ENCODE assay signal across 15 cellular contexts in genomic region chr15:85606721-85607120, GRCh38.
DNase-seq lines count a peak whose midpoint lies in the region; ATAC-seq and TF ChIP-seq lines count a peak whose summit lies in the region.
"Had no signal": no experiment of that assay in that cellular context is flagged by ENCODE, and none has a peak within 500 bp of the region (broad histone marks: within the 10 kb centered on the region; RNA-seq: fewer than 3 reads in every experiment).

No MANE protein-coding gene starts in this region.

- H3K27me3 ChIP-seq in right atrium auricular region, result no peaks in the 10 kb centered on the region
- H3K27me3 ChIP-seq in stomach, result no peaks in the 10 kb centered on the region

- no peaks in the 10 kb centered on the region for H3K27me3 Mint-ChIP-seq in T-helper 2 cell treated with Interferon-gamma antibody and Interleukin-4, amounts not matched to agents 5 μg/mL and 100 μg/mL, for 36 hours (ENCODE audit: low read depth)
- no peaks in the 10 kb centered on the region for H3K27me3 Mint-ChIP-seq in T-cell
- H3K27me3 Mint-ChIP-seq: progenitor cell of endocrine pancreas had no signal

- WGBS in stomach, 5 donors, result 20 to 43% (median 22%) methylated on average over 2 of the region's 2 CpGs

- peak overlapping the region; percentile 66 to 69 for H3K27ac ChIP-seq in right atrium auricular region
- peak overlapping the region in 4 of 5 donors; percentile 0 to 68 (median 56) for H3K27ac ChIP-seq in stomach

- no peaks in the 10 kb centered on the region for H3K9me3 Mint-ChIP-seq in T-helper 2 cell treated with Interferon-gamma antibody and Interleukin-4, amounts not matched to agents 5 μg/mL and 100 μg/mL, for 36 hours
- no peaks in the 10 kb centered on the region for H3K9me3 Mint-ChIP-seq in T-cell

- peak overlapping the region; percentile 58 for H3K27ac Mint-ChIP-seq in T-helper 2 cell treated with Interferon-gamma antibody and Interleukin-4, amounts not matched to agents 5 μg/mL and 100 μg/mL, for 36 hours
- peak overlapping the region; percentile 76 to 80 for H3K27ac Mint-ChIP-seq in T-cell
- H3K27ac Mint-ChIP-seq: progenitor cell of endocrine pancreas had no signal

- POLR2A ChIA-PET in T-cell (lab: Charles Lee), result interaction anchor here in 1 of 2 donors (0.9 kb wide), 1 partner anchor 17 kb away, joined by 3 read pairs; no protein-coding TSS in a partner anchor

- no peaks in the 10 kb centered on the region for H3K9me3 ChIP-seq in right atrium auricular region
- no peaks in the 10 kb centered on the region for H3K9me3 ChIP-seq in stomach

- no peak overlapping the region for H3K4me3 ChIP-seq in right atrium auricular region
- H3K4me3 ChIP-seq in stomach, result no peak overlapping the region

- peaks cover 15% of the 10 kb centered on the region for H3K36me3 ChIP-seq in right atrium auricular region
- peaks cover 0 to 53% (median 24%) of the 10 kb centered on the region in 4 donors for H3K36me3 ChIP-seq in stomach

- H3K36me3 Mint-ChIP-seq in T-helper 2 cell treated with Interferon-gamma antibody and Interleukin-4, amounts not matched to agents 5 μg/mL and 100 μg/mL, for 36 hours (ENCODE audit: low read depth), result peaks cover 34% of the 10 kb centered on the region
- H3K36me3 Mint-ChIP-seq in T-cell, result peaks cover 48% of the 10 kb centered on the region

- no peak for TF ChIP-seq EP300 in stomach (IDR thresholded peaks at IDR 0.05)

- intact Hi-C loops in stomach (cut with DNase I; ENCODE audit: low total_unique reads), result no loop called here

- TF ChIP-seq CTCF in right atrium auricular region (IDR thresholded peaks at IDR 0.05) (no peak), stomach (IDR thresholded peaks at IDR 0.05) (no peak)

- no peak overlapping the region for H3K4me3 Mint-ChIP-seq in T-helper 2 cell treated with Interferon-gamma antibody and Interleukin-4, amounts not matched to agents 5 μg/mL and 100 μg/mL, for 36 hours
- H3K4me3 Mint-ChIP-seq in T-cell, result peak overlapping the region in 1 of 3 donors; percentile 27

- H3K4me1 Mint-ChIP-seq in T-helper 2 cell treated with Interferon-gamma antibody and Interleukin-4, amounts not matched to agents 5 μg/mL and 100 μg/mL, for 36 hours (ENCODE audit: low read depth), result peaks cover 37% of the 10 kb centered on the region
- H3K4me1 Mint-ChIP-seq in T-cell, result peaks cover 6 to 16% (median 16%) of the 10 kb centered on the region in 3 donors

- peaks cover 0 to 39% of the 10 kb centered on the region in 2 donors for H3K4me1 ChIP-seq in right atrium auricular region
- peaks cover 7 to 55% (median 28%) of the 10 kb centered on the region in 4 donors for H3K4me1 ChIP-seq in stomach

- CTCF ChIA-PET in T-cell (lab: Charles Lee), result interaction anchor here in 1 of 2 donors (0.6 to 1.2 kb wide), 3 partner anchors 14 to 24 kb away, joined by 3 to 6 read pairs (median 3); no protein-coding TSS in a partner anchor

- no peak for TF ChIP-seq POLR2A in stomach (IDR thresholded peaks at IDR 0.05)

- DNase-seq in T-helper 2 cell treated with Interferon-gamma antibody and Interleukin-4, amounts not matched to agents 5 μg/mL and 100 μg/mL, for 36 hours (ENCODE audit: low spot score), result no peak
- no peak for DNase-seq in T-helper 2 cell
- DNase-seq in T-cell, result no peak
- DNase-seq in right atrium auricular region (ENCODE audit: low spot score), result no peak
- DNase-seq in stomach, result no peak
- DNase-seq in GDM1 (lab: John Stamatoyannopoulos, UW), result no peak
- DNase-seq in GF-D8 (lab: John Stamatoyannopoulos, UW), result no peak
- DNase-seq: 8988T; activated CD4-positive, CD25-positive, alpha-beta regulatory T cell; caudate nucleus; MM.1S; stimulated activated CD4-positive, alpha-beta T cell treated with anti-CD3 and anti-CD28 coated beads, Interleukin-4, amount 100 ng/mL, for 24 hours; substantia nigra had no signal

- ATAC-seq in T-cell (replicated peaks in 1 of 4) (no peak), GM21423 (IDR thresholded peaks at IDR 0.05; ENCODE audit: unreplicated experiment) (no peak)
